Comparison of ENCODE assay signal across 1 cellular context in genomic region chr17:74748529-74749261, GRCh38.
TF ChIP-seq lines count a peak whose summit lies in the region.

NHERF1 (plus strand) TSS chr17:74748628; CDS start chr17:74748847, 219 bp downstream.

TF ChIP-seq in SK-N-SH, 30 proteins besides CTCF, POLR2A, EP300 and RAD21 (continued from another document):
- TF ChIP-seq ZBTB33 (IDR thresholded peaks at IDR 0.05; ENCODE audit: borderline replicate concordance, low read depth) = no peak
- TF ChIP-seq RXRA (IDR thresholded peaks at IDR 0.05; ENCODE audit: borderline replicate concordance, low read depth) = no peak
- TF ChIP-seq REST (IDR thresholded peaks at IDR 0.05; ENCODE audit: low read depth, low read length) = peak; percentile 53; the same call in 1 of the 2 replicates
- peak; percentile 9; the same call in 1 of the 2 replicates for TF ChIP-seq MXI1 (IDR thresholded peaks at IDR 0.05; ENCODE audit: low read depth, low read length)
- no peak for TF ChIP-seq USF1 (IDR thresholded peaks at IDR 0.05; ENCODE audit: borderline replicate concordance, low read depth)
- TF ChIP-seq ELF1 (IDR thresholded peaks at IDR 0.05) = no peak
- TF ChIP-seq MAX (IDR thresholded peaks at IDR 0.05; ENCODE audit: low read depth) = 0 out of 2 replicates have a peak, but pooled peaks have one; percentile 13
- TF ChIP-seq FOXM1 (IDR thresholded peaks at IDR 0.05; ENCODE audit: low read depth) = no peak
- TF ChIP-seq RFX5 (IDR thresholded peaks at IDR 0.05; ENCODE audit: low read length) = no peak
- no peak for TF ChIP-seq SIN3A (IDR thresholded peaks at IDR 0.05; ENCODE audit: borderline replicate concordance, low read depth, low read length)
- peak; percentile 33; the same call in 1 of the 2 replicates for TF ChIP-seq IRF3 (IDR thresholded peaks at IDR 0.05; ENCODE audit: low read depth, low read length)
- peak; percentile 97 for TF ChIP-seq POLR2AphosphoS5 (IDR thresholded peaks at IDR 0.05; ENCODE audit: low read depth, low read length)
- peak; percentile 63 for TF ChIP-seq CHD2 (IDR thresholded peaks at IDR 0.05; ENCODE audit: low read length, partially characterized antibody)
- peak; percentile 17; the same call in 1 of the 2 replicates for TF ChIP-seq PBX3 (IDR thresholded peaks at IDR 0.05)
- no peak for TF ChIP-seq FOXJ3 (CRISPR knock-in tag; IDR thresholded peaks at IDR 0.05)
- no peak for TF ChIP-seq GATA2 (CRISPR knock-in tag; IDR thresholded peaks at IDR 0.05)
